11 cellular contexts compared by ENCODE assay signal in genomic region chr10:29703276-29703675, GRCh38.
A peak's percentile ranks its signal among the peaks of the same experiment; 100 is the strongest.
DNase-seq lines count a peak whose midpoint lies in the region; ATAC-seq and TF ChIP-seq lines count a peak whose summit lies in the region.
"Had no signal": no experiment of that assay in that cellular context is flagged by ENCODE, and none has a peak within 500 bp of the region (broad histone marks: within the 10 kb centered on the region; RNA-seq: fewer than 3 reads in every experiment).

No MANE protein-coding gene starts in this region.

- peak overlapping the region; percentile 45 for H3K27ac Mint-ChIP-seq in dendritic cell treated with granulocyte-macrophage colony-stimulating factor and Interleukin-4, amounts not matched to agents 40 ng/mL and 50 ng/mL, for 4 days

- H3K27ac ChIP-seq in sigmoid colon: peak overlapping the region; percentile 58 to 83 (median 72)
- H3K27ac ChIP-seq: A549 had no signal

- no peak for TF ChIP-seq POLR2A in sigmoid colon (IDR thresholded peaks at IDR 0.05)

- peaks cover 0 to 6% (median 3%) of the 10 kb centered on the region in 4 donors for H3K36me3 ChIP-seq in sigmoid colon

- no peak for TF ChIP-seq EP300 in sigmoid colon (IDR thresholded peaks at IDR 0.05)

- TF ChIP-seq CTCF in sigmoid colon (IDR thresholded peaks at IDR 0.05): no peak

- no peak for ATAC-seq in esophagus mucosa
- ATAC-seq: A549, K562 had no signal

- H3K4me3 ChIP-seq in sigmoid colon: peak overlapping the region in 1 of 4 donors; percentile 1
- H3K4me3 ChIP-seq: A549, K562 had no signal

- H3K4me1 ChIP-seq in sigmoid colon: peaks cover 0 to 75% (median 72%) of the 10 kb centered on the region in 4 donors

- H3K9me3 ChIP-seq in sigmoid colon: no peaks in the 10 kb centered on the region
- H3K9me3 ChIP-seq: A549 had no signal

- WGBS in sigmoid colon, 2 donors: 60 to 76% methylated on average over 9 of the region's 9 CpGs

- H3K27me3 ChIP-seq in sigmoid colon: no peaks in the 10 kb centered on the region

- H3K4me1 Mint-ChIP-seq in dendritic cell treated with granulocyte-macrophage colony-stimulating factor and Interleukin-4, amounts not matched to agents 40 ng/mL and 50 ng/mL, for 4 days (ENCODE audit: low read depth): peaks cover 47% of the 10 kb centered on the region

- no peak overlapping the region for H3K4me3 Mint-ChIP-seq in dendritic cell treated with granulocyte-macrophage colony-stimulating factor and Interleukin-4, amounts not matched to agents 40 ng/mL and 50 ng/mL, for 4 days

- H3K9me3 Mint-ChIP-seq in dendritic cell treated with granulocyte-macrophage colony-stimulating factor and Interleukin-4, amounts not matched to agents 40 ng/mL and 50 ng/mL, for 4 days: no peaks in the 10 kb centered on the region

- H3K36me3 Mint-ChIP-seq in dendritic cell treated with granulocyte-macrophage colony-stimulating factor and Interleukin-4, amounts not matched to agents 40 ng/mL and 50 ng/mL, for 4 days (ENCODE audit: low read depth): peaks cover 43% of the 10 kb centered on the region

- intact Hi-C loops in dendritic cell treated with granulocyte-macrophage colony-stimulating factor and Interleukin-4, amounts not matched to agents 40 ng/mL and 50 ng/mL, for 4 days (cut with micrococcal nuclease): no loop called here
- intact Hi-C loops in sigmoid colon (cut with DNase I): no loop called here

- H3K27me3 Mint-ChIP-seq in dendritic cell treated with granulocyte-macrophage colony-stimulating factor and Interleukin-4, amounts not matched to agents 40 ng/mL and 50 ng/mL, for 4 days: no peaks in the 10 kb centered on the region

- DNase-seq in NCI-H1436 (lab: John Stamatoyannopoulos, UW) (peak; percentile 49), NCI-H1436 treated with DMSO at 0.1 percent for 48 hours (lab: John Stamatoyannopoulos, UW) (no peak), NCI-H2171 (lab: John Stamatoyannopoulos, UW) (peak; percentile 69), sigmoid colon (no peak), NCI-H1930 (lab: John Stamatoyannopoulos, UW) (no peak)
- DNase-seq in stimulated activated CD4-positive, alpha-beta T cell treated with anti-CD3 and anti-CD28 coated beads, Interleukin-4, amount 100 ng/mL, for 1 hour: no peak
- DNase-seq: activated T-cell treated with anti-CD3 and anti-CD28 coated beads, Interleukin-2, amount 50 U/mL, for 1 hour had no signal

Comparison
In these comparisons a context has a peak if more than half of its experiments do, and no peak if none do; other contexts are left out.
1. DNase-seq: peak in NCI-H1436 (single experiment) and NCI-H2171 (single experiment); none in NCI-H1436 treated with DMSO at 0.1 percent for 48 hours (single experiment), sigmoid colon (single experiment), NCI-H1930 (0 of 2) and stimulated activated CD4-positive, alpha-beta T cell treated with anti-CD3 and anti-CD28 coated beads, Interleukin-4, amount 100 ng/mL, for 1 hour (single experiment).